ENCODE assay signal across 11 cellular contexts in genomic region chr17:65742433-65743312, GRCh38.
DNase-seq lines count a peak whose midpoint lies in the region; ATAC-seq and TF ChIP-seq lines count a peak whose summit lies in the region.
"Had no signal": no experiment of that assay in that cellular context is flagged by ENCODE, and none has a peak within 500 bp of the region (broad histone marks: within the 10 kb centered on the region; RNA-seq: fewer than 3 reads in every experiment).

No MANE protein-coding gene starts in this region.

- DNase-seq in COLO829 (ENCODE audit: low spot score) (peak; percentile 78), M059J (ENCODE audit: low read depth) (peak; percentile 78), chondrocyte (ENCODE audit: low spot score) (no peak), myocyte (ENCODE audit: low read depth) (peak; percentile 75), hypothalamus (lab: John Stamatoyannopoulos, UW) (no peak), activated T-cell treated with anti-CD3 and anti-CD28 coated beads for 4 hours (no peak)
- DNase-seq: naive B cell had no signal

- no peaks in the 10 kb centered on the region for H3K36me3 Mint-ChIP-seq in chondrocyte (ENCODE audit: low read depth)
- H3K36me3 Mint-ChIP-seq: naive B cell; stimulated activated effector memory CD8-positive, alpha-beta T cell treated with anti-CD3 and anti-CD28 coated beads, Interleukin-12 subunit alpha, Interleukin-12 subunit beta, amount 100 ng/mL, for 72 hours had no signal

- peak overlapping the region; percentile 46 for H3K4me3 Mint-ChIP-seq in chondrocyte (ENCODE audit: unreplicated experiment)
- H3K4me3 Mint-ChIP-seq: dendritic cell treated with granulocyte-macrophage colony-stimulating factor and Interleukin-4, amounts not matched to agents 40 ng/mL and 50 ng/mL, for 4 days; naive B cell; stimulated activated effector memory CD8-positive, alpha-beta T cell treated with anti-CD3 and anti-CD28 coated beads, Interleukin-12 subunit alpha, Interleukin-12 subunit beta, amount 100 ng/mL, for 72 hours had no signal

- no peaks in the 10 kb centered on the region for H3K27me3 Mint-ChIP-seq in chondrocyte (ENCODE audit: low read depth)
- H3K27me3 Mint-ChIP-seq: dendritic cell treated with granulocyte-macrophage colony-stimulating factor and Interleukin-4, amounts not matched to agents 40 ng/mL and 50 ng/mL, for 4 days; naive B cell had no signal

- ATAC-seq in HG03520 (IDR thresholded peaks at IDR 0.05; ENCODE audit: unreplicated experiment) (no peak), HG03565 (IDR thresholded peaks at IDR 0.05; ENCODE audit: unreplicated experiment) (no peak)
- ATAC-seq: stimulated activated effector memory CD8-positive, alpha-beta T cell treated with anti-CD3 and anti-CD28 coated beads, Interleukin-12 subunit alpha, Interleukin-12 subunit beta, amount 100 ng/mL, for 72 hours had no signal

- no peaks in the 10 kb centered on the region for H3K9me3 Mint-ChIP-seq in chondrocyte (ENCODE audit: low read depth)
- H3K9me3 Mint-ChIP-seq: dendritic cell treated with granulocyte-macrophage colony-stimulating factor and Interleukin-4, amounts not matched to agents 40 ng/mL and 50 ng/mL, for 4 days; naive B cell had no signal

- TF ChIP-seq CTCF in chondrocyte (IDR thresholded peaks at IDR 0.05): no peak

- peaks cover 36% of the 10 kb centered on the region for H3K4me1 Mint-ChIP-seq in chondrocyte (ENCODE audit: low read depth)
- H3K4me1 Mint-ChIP-seq: naive B cell; stimulated activated effector memory CD8-positive, alpha-beta T cell treated with anti-CD3 and anti-CD28 coated beads, Interleukin-12 subunit alpha, Interleukin-12 subunit beta, amount 100 ng/mL, for 72 hours had no signal

- peak overlapping the region; percentile 89 for H3K27ac Mint-ChIP-seq in chondrocyte (ENCODE audit: unreplicated experiment)
- H3K27ac Mint-ChIP-seq: dendritic cell treated with granulocyte-macrophage colony-stimulating factor and Interleukin-4, amounts not matched to agents 40 ng/mL and 50 ng/mL, for 4 days; stimulated activated effector memory CD8-positive, alpha-beta T cell treated with anti-CD3 and anti-CD28 coated beads, Interleukin-12 subunit alpha, Interleukin-12 subunit beta, amount 100 ng/mL, for 72 hours had no signal

Comparison
In these comparisons a context has a peak if more than half of its experiments do, and no peak if none do; other contexts are left out.
1. DNase-seq: peak in COLO829 (single experiment), M059J (single experiment) and myocyte (single experiment); none in chondrocyte (single experiment), hypothalamus (0 of 51) and activated T-cell treated with anti-CD3 and anti-CD28 coated beads for 4 hours (single experiment).